Comparison of ENCODE assay signal across 2 cellular contexts in genomic region chr1:145891143-145891542, GRCh38.
TF ChIP-seq lines count a peak whose summit lies in the region.

No MANE protein-coding gene starts in this region.

TF ChIP-seq in HEK293, 187 proteins besides CTCF, POLR2A, EP300 and RAD21 (continued from another document):
- TF ChIP-seq FEZF1 (tag by site-specific recombination; IDR thresholded peaks at IDR 0.05) (peak; percentile 63; the same call in 1 of the 2 replicates), OSR2 (tag by site-specific recombination; IDR thresholded peaks at IDR 0.05) (peak; percentile 75), ZNF341 (tag by site-specific recombination; IDR thresholded peaks at IDR 0.05; ENCODE audit: low read depth) (peak; percentile 59; the same call in 1 of the 2 replicates), GLIS1 (tag by site-specific recombination; IDR thresholded peaks at IDR 0.05) (peak; percentile 40; the same call in 1 of the 2 replicates), ZNF670 (tag by site-specific recombination; IDR thresholded peaks at IDR 0.05; ENCODE audit: low read depth) (no peak)

TF ChIP-seq in WTC11, 78 proteins besides CTCF, POLR2A, EP300 and RAD21 (continued from another document):
- no peak for TF ChIP-seq ZNF532 (CRISPR knock-in tag; IDR thresholded peaks at IDR 0.05; ENCODE audit: borderline replicate concordance)
- TF ChIP-seq ZNF232 (CRISPR knock-in tag; IDR thresholded peaks at IDR 0.05), result no peak
- no peak for TF ChIP-seq ZNF416 (CRISPR knock-in tag; IDR thresholded peaks at IDR 0.05)
